1 cellular context compared by ENCODE assay signal in the genomic region with DNA sequence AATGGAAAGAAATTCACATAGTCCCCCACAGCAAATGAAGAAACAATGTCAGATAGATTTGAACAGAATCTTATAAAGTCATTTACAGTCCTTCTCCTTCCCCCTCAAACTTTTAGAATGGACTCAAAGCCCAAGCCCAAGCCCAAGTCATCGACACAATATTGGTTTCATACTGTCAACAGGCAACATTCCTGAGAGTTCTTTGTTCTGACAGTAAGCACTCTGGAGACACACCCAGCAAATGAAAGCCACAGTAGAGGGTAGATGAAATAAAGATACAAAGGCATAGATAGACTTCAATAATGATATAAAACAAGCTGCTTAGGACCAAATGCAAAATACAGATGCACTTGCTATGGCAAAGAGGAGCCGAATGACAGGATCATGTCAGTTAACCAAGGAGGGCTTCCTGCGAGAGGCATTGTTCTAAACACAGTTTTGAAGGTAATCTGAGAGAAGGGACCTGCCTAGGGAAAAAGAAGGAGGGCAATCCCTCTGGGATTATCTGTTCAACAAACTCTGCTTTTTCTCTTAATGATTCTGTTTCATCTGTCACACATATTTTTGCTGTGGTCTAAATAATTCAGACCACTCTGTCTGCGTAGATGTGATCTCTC.
TF ChIP-seq lines count a peak whose summit lies in the region.

No MANE protein-coding gene starts in this region.

TF ChIP-seq in WTC11, 78 proteins besides CTCF, POLR2A, EP300 and RAD21 (continued from another document):
- TF ChIP-seq ELF4 (CRISPR knock-in tag; IDR thresholded peaks at IDR 0.05; ENCODE audit: low read depth) (no peak), FOXJ3 (CRISPR knock-in tag; IDR thresholded peaks at IDR 0.05; ENCODE audit: borderline replicate concordance) (no peak), PREB (CRISPR knock-in tag; IDR thresholded peaks at IDR 0.05; ENCODE audit: borderline replicate concordance) (no peak), ZBTB21 (CRISPR knock-in tag; IDR thresholded peaks at IDR 0.05; ENCODE audit: borderline replicate concordance) (no peak), MYBL2 (CRISPR knock-in tag; IDR thresholded peaks at IDR 0.05) (no peak), FOXP4 (CRISPR knock-in tag; IDR thresholded peaks at IDR 0.05) (no peak), CREB1 (CRISPR knock-in tag; IDR thresholded peaks at IDR 0.05) (no peak), TEAD4 (CRISPR knock-in tag; IDR thresholded peaks at IDR 0.05) (no peak), ZSCAN18 (CRISPR knock-in tag; IDR thresholded peaks at IDR 0.05) (no peak)
- TF ChIP-seq, protein P1, sequence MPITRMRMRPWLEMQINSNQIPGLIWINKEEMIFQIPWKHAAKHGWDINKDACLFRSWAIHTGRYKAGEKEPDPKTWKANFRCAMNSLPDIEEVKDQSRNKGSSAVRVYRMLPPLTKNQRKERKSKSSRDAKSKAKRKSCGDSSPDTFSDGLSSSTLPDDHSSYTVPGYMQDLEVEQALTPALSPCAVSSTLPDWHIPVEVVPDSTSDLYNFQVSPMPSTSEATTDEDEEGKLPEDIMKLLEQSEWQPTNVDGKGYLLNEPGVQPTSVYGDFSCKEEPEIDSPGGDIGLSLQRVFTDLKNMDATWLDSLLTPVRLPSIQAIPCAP (CRISPR knock-in tag; IDR thresholded peaks at IDR 0.05), result no peak
